Comparison of ENCODE assay signal across 17 cellular contexts in genomic region chr10:122343135-122343800, GRCh38. TPM values are rescaled to one million over a fixed set of nuclear protein-coding genes. Genes with fewer than 3 reads are reported as not detected.
DNase-seq lines count a peak whose midpoint lies in the region; ATAC-seq, FAIRE-seq and TF ChIP-seq lines count a peak whose summit lies in the region.
"Had no signal": no experiment of that assay in that cellular context is flagged by ENCODE, and none has a peak within 500 bp of the region (broad histone marks: within the 10 kb centered on the region; RNA-seq: fewer than 3 reads in every experiment).

No MANE protein-coding gene starts in this region.

- H3K23me2 ChIP-seq in H1 (ENCODE audit: low read depth, low read length): no peaks in the 10 kb centered on the region

- no peak overlapping the region for H3K23ac ChIP-seq in H1 (ENCODE audit: insufficient read length)

- H3K4me3 ChIP-seq in BLaER1 treated with 17β-estradiol and CSF1 and Interleukin-3, amounts not matched to agents 10 nM and 100 nM: no peak overlapping the region
- H3K4me3 ChIP-seq in Karpas-422 (ENCODE audit: low read length): peak overlapping the region; percentile 21; the same call in 1 of the 2 replicates
- H3K4me3 ChIP-seq in H1 (ENCODE audit: extremely low read depth in 1 of 4, insufficient read depth in 2 of 4, low read depth in 3 of 4, low read length in 4 of 4): no peak overlapping the region; a peak in 1 of 8 replicates
- no peak overlapping the region for H3K4me3 ChIP-seq in neural progenitor cell
- no peak overlapping the region for H3K4me3 ChIP-seq in coronary artery
- H3K4me3 ChIP-seq: A549, SJSA1 had no signal

- peak overlapping the region; percentile 28; the same call in 1 of the 2 replicates for H3K18ac ChIP-seq in H1 (ENCODE audit: extremely low read depth, low read length)

- 0 out of 2 replicates have a peak overlapping the region, but pooled peaks have one; percentile 32 for H2AK5ac ChIP-seq in H1 (ENCODE audit: low read depth, low read length)

- TF ChIP-seq POLR2A in H1 (IDR thresholded peaks at IDR 0.05; ENCODE audit: control extremely low read depth in 1 of 2, low read depth in 2 of 2, low read length in 2 of 2): no peak

- H3K4me1 ChIP-seq in BLaER1 treated with 17β-estradiol and CSF1 and Interleukin-3, amounts not matched to agents 10 nM and 100 nM: peaks cover 23 to 46% (median 40%) of the 10 kb centered on the region in 10 experiments
- H3K4me1 ChIP-seq in Karpas-422 (ENCODE audit: low read length): peaks cover 47% of the 10 kb centered on the region
- H3K4me1 ChIP-seq in H1 (replicated peaks in 1 of 4; ENCODE audit: control insufficient read depth in 3 of 4, insufficient read depth in 4 of 4, low read length in 3 of 4): peaks cover 2 to 11% (median 8%) of the 10 kb centered on the region in 4 experiments; a peak in 6 of 7 replicates
- peaks cover 14% of the 10 kb centered on the region for H3K4me1 ChIP-seq in neural progenitor cell
- H3K4me1 ChIP-seq: SJSA1 had no signal

- no peak overlapping the region for H3K27ac ChIP-seq in BLaER1 treated with 17β-estradiol and CSF1 and Interleukin-3, amounts not matched to agents 10 nM and 100 nM
- H3K27ac ChIP-seq in Karpas-422 (ENCODE audit: low read length): no peak overlapping the region
- H3K27ac ChIP-seq in H1 (ENCODE audit: low read depth, low read length): no peak overlapping the region
- no peak overlapping the region for H3K27ac ChIP-seq in neural progenitor cell
- H3K27ac ChIP-seq in coronary artery: no peak overlapping the region
- H3K27ac ChIP-seq: C4-2B, SJSA1 had no signal

- peaks cover 8% of the 10 kb centered on the region for H3K27me3 Mint-ChIP-seq in neural progenitor cell (ENCODE audit: insufficient read depth, low read depth)

- no peak for ATAC-seq in HG02852 (IDR thresholded peaks at IDR 0.05; ENCODE audit: unreplicated experiment)

- TF ChIP-seq RAD21 in H1 (IDR thresholded peaks at IDR 0.05 in 1 of 2, conservative IDR thresholded peaks at IDR 0.05 in 1 of 2; ENCODE audit: low read depth in 2 of 2, low read length in 2 of 2): no peak

- H3K27ac Mint-ChIP-seq in neural progenitor cell: no peak overlapping the region

- peak overlapping the region; percentile 36 for H3K4ac ChIP-seq in H1 (replicated peaks; ENCODE audit: insufficient read length, low read depth, low read length)

- H4K8ac ChIP-seq in H1 (ENCODE audit: extremely low read depth, insufficient read depth, low read length): no peak overlapping the region

- peak overlapping the region; percentile 39 for H4K5ac ChIP-seq in H1 (ENCODE audit: insufficient read length, low read depth, low read length)

- peaks cover 12% of the 10 kb centered on the region for H3F3A ChIP-seq in neural progenitor cell (ENCODE audit: low read depth)

- no peak overlapping the region for H3K14ac ChIP-seq in H1 (ENCODE audit: insufficient read length)

- no peaks in the 10 kb centered on the region for H3K36me3 ChIP-seq in BLaER1 treated with 17β-estradiol and CSF1 and Interleukin-3, amounts not matched to agents 10 nM and 100 nM
- H3K36me3 ChIP-seq in Karpas-422 (ENCODE audit: insufficient read depth, low read length) (no peaks in the 10 kb centered on the region), H1 (ENCODE audit: control insufficient read depth in 2 of 4, insufficient read depth in 4 of 4, low read length in 3 of 4) (no peaks in the 10 kb centered on the region), neural progenitor cell (no peaks in the 10 kb centered on the region)
- H3K36me3 ChIP-seq: SJSA1 had no signal

- H3K9me3 Mint-ChIP-seq in neural progenitor cell: peaks cover 28% of the 10 kb centered on the region

- H3K4me3 Mint-ChIP-seq in neural progenitor cell: no peak overlapping the region

- no peak overlapping the region for H3K9ac ChIP-seq in BLaER1 treated with 17β-estradiol and CSF1 and Interleukin-3, amounts not matched to agents 10 nM and 100 nM
- H3K9ac ChIP-seq in Karpas-422 (ENCODE audit: low read length) (no peak overlapping the region), H1 (replicated peaks in 1 of 4; ENCODE audit: extremely low read depth in 1 of 4, low read depth in 3 of 4, low read length in 3 of 4) (no peak overlapping the region), neural progenitor cell (no peak overlapping the region)

- peak; percentile 67 for DNase-seq in Karpas-422
- DNase-seq in H1 (ENCODE audit: low read depth in 1 of 2, low spot score in 2 of 2): no peak
- DNase-seq in neural progenitor cell (ENCODE audit: low spot score): no peak
- no peak for DNase-seq in dedifferentiated amniotic fluid mesenchymal stem cell (ENCODE audit: extremely low spot score)
- no peak for DNase-seq in coronary artery (ENCODE audit: low spot score)
- DNase-seq in NCI-H69 (lab: John Stamatoyannopoulos, UW): no peak
- DNase-seq: DMS153, NCI-H1417 treated with DMSO at 0.1 percent for 48 hours, NCI-H1930, NCI-H2171 treated with DMSO at 0.1 percent for 48 hours, NCI-H446 treated with DMSO at 0.1 percent for 48 hours, NCI-H748 treated with DMSO at 0.1 percent for 48 hours had no signal

- 84% methylated on average over 11 of the region's 11 CpGs; no CpG with 5 or more reads in 1 of the 2 experiments for WGBS in H1 (ENCODE audit: extremely low coverage in 1 of 2, insufficient coverage in 1 of 2, insufficient read length in 1 of 2, insufficient replicate concordance in 2 of 2, low coverage in 1 of 2, low lambda C conversion rate in 2 of 2, missing lambda C conversion rate in 1 of 2), 2 experiments

- H2BK20ac ChIP-seq in H1 (ENCODE audit: low read length): peak overlapping the region; percentile 72; the same call in 1 of the 2 replicates

- no peak overlapping the region for H3K56ac ChIP-seq in H1 (replicated peaks; ENCODE audit: insufficient read length, low read depth, low read length)

- H3K9me3 ChIP-seq in BLaER1 treated with 17β-estradiol and CSF1 and Interleukin-3, amounts not matched to agents 10 nM and 100 nM (replicated peaks in 1 of 11): peaks cover 0 to 15% (median 10%) of the 10 kb centered on the region in 11 experiments; a peak in 13 of 22 replicates
- H3K9me3 ChIP-seq in Karpas-422 (ENCODE audit: low read length) (no peaks in the 10 kb centered on the region), H1 (ENCODE audit: insufficient read depth in 2 of 2, low read depth in 1 of 2, low read length in 1 of 2) (peaks cover 14 to 18% of the 10 kb centered on the region in 2 experiments), neural progenitor cell (ENCODE audit: low read depth) (peaks cover 7% of the 10 kb centered on the region)
- H3K9me3 ChIP-seq: SJSA1 had no signal

- H3K4me1 Mint-ChIP-seq in neural progenitor cell: peaks cover 36% of the 10 kb centered on the region

- no peaks in the 10 kb centered on the region for H3K9me2 ChIP-seq in Karpas-422 (replicated peaks; ENCODE audit: insufficient read depth, low read length)

- H2AFZ ChIP-seq in Karpas-422 (ENCODE audit: low read length) (peak overlapping the region; percentile 61; the same call in 1 of the 2 replicates), H1 (ENCODE audit: low read length) (no peak overlapping the region), neural progenitor cell (replicated peaks) (peak overlapping the region; percentile 13)

- no peak for TF ChIP-seq EP300 in H1 (IDR thresholded peaks at IDR 0.05; ENCODE audit: borderline replicate concordance in 1 of 2, low read depth in 2 of 2, low read length in 2 of 2)

- peak overlapping the region; percentile 58 for H4K91ac ChIP-seq in H1 (replicated peaks; ENCODE audit: insufficient read length, low read length)

- H3K79me2 ChIP-seq in Karpas-422 (ENCODE audit: low read length) (no peaks in the 10 kb centered on the region), H1 (ENCODE audit: control insufficient read depth in 1 of 2, insufficient read depth in 2 of 2, low read length in 2 of 2) (no peaks in the 10 kb centered on the region), neural progenitor cell (ENCODE audit: low read depth) (no peaks in the 10 kb centered on the region)

- peak overlapping the region; percentile 71; the same call in 1 of the 2 replicates for H2BK5ac ChIP-seq in H1 (ENCODE audit: low read depth, low read length)

- H3K36me3 Mint-ChIP-seq in neural progenitor cell: peaks cover 3% of the 10 kb centered on the region

- TF ChIP-seq CTCF in H1 (IDR thresholded peaks at IDR 0.05; ENCODE audit: control extremely low read depth in 1 of 3, insufficient read depth in 1 of 3, low read depth in 1 of 3, low read length in 3 of 3): no peak
- no peak for TF ChIP-seq CTCF in neural progenitor cell (IDR thresholded peaks at IDR 0.05)
- no peak for TF ChIP-seq CTCF in coronary artery (IDR thresholded peaks at IDR 0.05)

- CTCF ChIA-PET in H1 (lab: Charles Lee; ENCODE audit: partially characterized antibody): interaction anchor here (0.5 to 4.4 kb wide), 27 partner anchors 8 to 680 kb away, joined by 3 to 32 read pairs (median 3); partner anchors contain the start of gene PLEKHA1

- peak overlapping the region; percentile 66 for H2BK120ac ChIP-seq in H1 (replicated peaks; ENCODE audit: low read depth, low read length)

- H3K27me3 ChIP-seq in BLaER1 treated with 17β-estradiol and CSF1 and Interleukin-3, amounts not matched to agents 10 nM and 100 nM: no peaks in the 10 kb centered on the region; a peak in 1 of 22 replicates
- no peaks in the 10 kb centered on the region for H3K27me3 ChIP-seq in Karpas-422 (ENCODE audit: low read length)
- no peaks in the 10 kb centered on the region for H3K27me3 ChIP-seq in H1 (replicated peaks in 1 of 4; ENCODE audit: control insufficient read depth in 3 of 4, extremely low read depth in 1 of 4, insufficient read depth in 3 of 4, low read length in 3 of 4)
- H3K27me3 ChIP-seq in neural progenitor cell: no peaks in the 10 kb centered on the region
- H3K27me3 ChIP-seq: SJSA1 had no signal

- POLR2A ChIA-PET in H1 (lab: Charles Lee; ENCODE audit: partially characterized antibody): no interaction called here

- no peaks in the 10 kb centered on the region; a peak in 2 of 22 replicates for H4K20me1 ChIP-seq in BLaER1 treated with 17β-estradiol and CSF1 and Interleukin-3, amounts not matched to agents 10 nM and 100 nM
- H4K20me1 ChIP-seq in Karpas-422 (ENCODE audit: insufficient read depth, low read depth, low read length) (no peaks in the 10 kb centered on the region), H1 (replicated peaks in 1 of 2; ENCODE audit: control insufficient read depth in 1 of 2, insufficient read depth in 2 of 2, low read length in 2 of 2) (no peaks in the 10 kb centered on the region), neural progenitor cell (ENCODE audit: low read depth) (no peaks in the 10 kb centered on the region)

- FAIRE-seq in H1 (lab: Jason Lieb, UNC): no peak
- FAIRE-seq: A549 had no signal

- H2BK12ac ChIP-seq in H1 (ENCODE audit: low read depth, low read length): peak overlapping the region; percentile 60; the same call in 1 of the 2 replicates

- H2BK15ac ChIP-seq in H1 (ENCODE audit: low read length): no peak overlapping the region; the same call in 1 of the 2 replicates

- no peaks in the 10 kb centered on the region for H3K79me1 ChIP-seq in H1 (ENCODE audit: low read depth, low read length)

- peak overlapping the region in 8 of 11 experiments; percentile 30 to 69 (median 56); a peak in 15 of 22 replicates for H3K4me2 ChIP-seq in BLaER1 treated with 17β-estradiol and CSF1 and Interleukin-3, amounts not matched to agents 10 nM and 100 nM
- H3K4me2 ChIP-seq in Karpas-422 (ENCODE audit: low read depth, low read length, poor library complexity, severe bottlenecking) (peak overlapping the region; percentile 42), H1 (ENCODE audit: insufficient read depth in 1 of 2, low read depth in 2 of 2, low read length in 2 of 2) (no peak overlapping the region; a peak in 1 of 4 replicates), neural progenitor cell (no peak overlapping the region)
- H3K4me2 ChIP-seq: A549 had no signal

RNA-seq across cellular contexts. Expression of gene PLEKHA1, which starts 31.2 kb away (rescaled TPM):
- 1.0 and 7.3 TPM in 2 replicates for total RNA-seq in Karpas-422 (2014; rRNA removed; shearing (Covaris generic); ENCODE audit: low replicate concordance)
- 35.7 and 39.7 TPM in 2 replicates for total RNA-seq in H1 (2021; fragmentation: NEBNext Ultra II Directional; extraction: Animal tissue kit (Norgen Biotek cat#: 25700))
- 14.0 and 15.6 TPM in 2 replicates for polyA plus RNA-seq in H1 (2011; rRNA removed)
- 24.9 TPM for polyA plus RNA-seq in H1 (2011; cell fraction: cytosol; rRNA removed)
- polyA plus RNA-seq in H1 (2011; cell fraction: nucleus; rRNA removed): 15.6 TPM
- 17.3 to 25.7 TPM (median 20.8 TPM) in 4 replicates for polyA plus RNA-seq in H1 (2012, experiment 1 of 2)
- 1.4 TPM for polyA plus RNA-seq in H1 (2012, experiment 2 of 2)
- polyA plus RNA-seq in H1 (2013, experiment 1 of 2): 19.0 TPM
- 18.0 TPM for polyA plus RNA-seq in H1 (2013, experiment 2 of 2)
- 25.4 and 53.1 TPM in 2 replicates for polyA minus RNA-seq in H1 (2011; rRNA and poly(A)+ RNA removed)
- polyA minus RNA-seq in H1 (2011; cell fraction: cytosol; rRNA and poly(A)+ RNA removed): 16.0 TPM
- polyA minus RNA-seq in H1 (2011; cell fraction: nucleus; rRNA and poly(A)+ RNA removed): 28.9 TPM
- total RNA-seq in neural progenitor cell (ENCODE audit: low replicate concordance): 70.2 and 79.1 TPM in 2 replicates

Comparison
In these comparisons a context has a peak if more than half of its experiments do, and no peak if none do; other contexts are left out.
1. H3K4me2 ChIP-seq: peak in BLaER1 treated with 17β-estradiol and CSF1 and Interleukin-3, amounts not matched to agents 10 nM and 100 nM (8 of 11) and Karpas-422 (single experiment); none in H1 (0 of 2) and neural progenitor cell (single experiment).